ENCODE assay signal across 8 cellular contexts in genomic region chr17:31550389-31551056, GRCh38.
DNase-seq lines count a peak whose midpoint lies in the region; ATAC-seq and TF ChIP-seq lines count a peak whose summit lies in the region.

No MANE protein-coding gene starts in this region.

- H3K4me2 ChIP-seq in DND-41 (ENCODE audit: insufficient read depth, low read length) (peak overlapping the region; percentile 98), Karpas-422 (ENCODE audit: low read depth, low read length, poor library complexity, severe bottlenecking) (peak overlapping the region; percentile 92)

- H3K9me3 ChIP-seq in DND-41 (ENCODE audit: insufficient read depth, low read length, severe bottlenecking) (no peaks in the 10 kb centered on the region), Karpas-422 (ENCODE audit: low read length) (no peaks in the 10 kb centered on the region), mononuclear cell (ENCODE audit: low read depth, low read length) (no peaks in the 10 kb centered on the region)

- H3K27ac Mint-ChIP-seq in MCF 10A (ENCODE audit: low read depth, unreplicated experiment) = peak overlapping the region; percentile 32

- peak overlapping the region; percentile 76 to 96; a peak in 3 of 4 replicates for H3K4me3 ChIP-seq in DND-41 (ENCODE audit: low read depth in 1 of 2, low read length in 2 of 2)
- H3K4me3 ChIP-seq in Karpas-422 (ENCODE audit: low read length) = peak overlapping the region; percentile 85
- peak overlapping the region; percentile 71 for H3K4me3 ChIP-seq in mononuclear cell (ENCODE audit: low read length)

- no peaks in the 10 kb centered on the region for H4K20me1 ChIP-seq in DND-41 (ENCODE audit: insufficient read depth, low read length)
- no peaks in the 10 kb centered on the region for H4K20me1 ChIP-seq in Karpas-422 (ENCODE audit: insufficient read depth, low read depth, low read length)

- H3K36me3 ChIP-seq in DND-41 (ENCODE audit: insufficient read depth, low read length) (no peaks in the 10 kb centered on the region), Karpas-422 (ENCODE audit: insufficient read depth, low read length) (no peaks in the 10 kb centered on the region)

- peak overlapping the region; percentile 79 for H3K9ac ChIP-seq in DND-41 (ENCODE audit: low read depth, low read length)
- H3K9ac ChIP-seq in Karpas-422 (ENCODE audit: low read length) = peak overlapping the region; percentile 97

- H3K27me3 Mint-ChIP-seq in MCF 10A (ENCODE audit: insufficient read depth, unreplicated experiment) = no peaks in the 10 kb centered on the region

- H3K9me2 ChIP-seq in Karpas-422 (replicated peaks; ENCODE audit: insufficient read depth, low read length) = no peaks in the 10 kb centered on the region

- no TSS peak for BruUV-seq in MCF 10A (replicated peaks; lab: Mats Ljungman, UMichigan)

- intact Hi-C loops in MCF 10A (cut with micrococcal nuclease) = loop anchor here (10.0 kb wide), 1 partner anchor 124 kb away; no protein-coding TSS in a partner anchor

- H3K79me2 ChIP-seq in DND-41 (ENCODE audit: insufficient read depth, low read length) (no peaks in the 10 kb centered on the region), Karpas-422 (ENCODE audit: low read length) (no peaks in the 10 kb centered on the region; the same call in 1 of the 2 replicates)

- H3K4me3 Mint-ChIP-seq in MCF 10A (ENCODE audit: unreplicated experiment) = peak overlapping the region; percentile 84

- peaks cover 23% of the 10 kb centered on the region for H3K4me1 ChIP-seq in DND-41 (ENCODE audit: insufficient read depth, low read length)
- peaks cover 20% of the 10 kb centered on the region for H3K4me1 ChIP-seq in Karpas-422 (ENCODE audit: low read length)
- H3K4me1 ChIP-seq in mononuclear cell (ENCODE audit: insufficient read depth, low read length) = peaks cover 16% of the 10 kb centered on the region

- no peak overlapping the region for H3K27ac ChIP-seq in DND-41 (ENCODE audit: low read length)
- H3K27ac ChIP-seq in Karpas-422 (ENCODE audit: low read length) = no peak overlapping the region

- TF ChIP-seq CTCF in DND-41 (IDR thresholded peaks at IDR 0.05; ENCODE audit: borderline replicate concordance, extremely low read depth, low read length, poor library complexity, severe bottlenecking) (no peak), MCF 10A (IDR thresholded peaks at IDR 0.05; ENCODE audit: unreplicated experiment) (no peak)

- H3K4me1 Mint-ChIP-seq in MCF 10A (ENCODE audit: insufficient read depth, unreplicated experiment) = peaks cover 17% of the 10 kb centered on the region

- ATAC-seq in DND-41 (ENCODE audit: insufficient read depth, low read depth) (no peak), GM21423 (IDR thresholded peaks at IDR 0.05; ENCODE audit: unreplicated experiment) (no peak), GM18858 (IDR thresholded peaks at IDR 0.05; ENCODE audit: unreplicated experiment) (no peak), HG02973 (IDR thresholded peaks at IDR 0.05; ENCODE audit: unreplicated experiment) (no peak)

- CTCF ChIA-PET in MCF 10A (lab: Yijun Ruan, JAX) = interaction anchor here (1.5 kb wide), 1 partner anchor 292 kb away, joined by 5 read pairs; no protein-coding TSS in a partner anchor

- POLR2A ChIA-PET in MCF 10A (lab: Yijun Ruan, JAX) = interaction anchor here (1.3 to 1.6 kb wide), 2 partner anchors 23 to 276 kb away, joined by 4 to 7 read pairs; no protein-coding TSS in a partner anchor

- H3K9me3 Mint-ChIP-seq in MCF 10A (ENCODE audit: unreplicated experiment) = no peaks in the 10 kb centered on the region

- H3K36me3 Mint-ChIP-seq in MCF 10A (ENCODE audit: insufficient read depth, unreplicated experiment) = no peaks in the 10 kb centered on the region

- DNase-seq in DND-41 (no peak), Karpas-422 (no peak), MCF 10A (ENCODE audit: unreplicated experiment) (no peak), AG20443 (ENCODE audit: low spot score) (no peak)

- peak overlapping the region; percentile 36; the same call in 1 of the 2 replicates for H2AFZ ChIP-seq in DND-41 (ENCODE audit: low read depth, low read length)
- H2AFZ ChIP-seq in Karpas-422 (ENCODE audit: low read length) = 0 out of 2 replicates have a peak overlapping the region, but pooled peaks have one; percentile 44

- H3K27me3 ChIP-seq in DND-41 (ENCODE audit: insufficient read depth, low read length, poor library complexity) (no peaks in the 10 kb centered on the region), Karpas-422 (ENCODE audit: low read length) (no peaks in the 10 kb centered on the region), mononuclear cell (ENCODE audit: insufficient read depth, low read length) (no peaks in the 10 kb centered on the region)
